ENCODE assay signal across 14 cellular contexts in genomic region chr7:67589178-67589577, GRCh38.
A peak's percentile ranks its signal among the peaks of the same experiment; 100 is the strongest.
DNase-seq lines count a peak whose midpoint lies in the region; ATAC-seq and TF ChIP-seq lines count a peak whose summit lies in the region.
"Had no signal": no experiment of that assay in that cellular context is flagged by ENCODE, and none has a peak within 500 bp of the region (broad histone marks: within the 10 kb centered on the region; RNA-seq: fewer than 3 reads in every experiment).

No MANE protein-coding gene starts in this region.

- intact Hi-C loops in cardiac septum (cut with DNase I): no loop called here
- intact Hi-C loops in left ventricle myocardium inferior (cut with micrococcal nuclease): no loop called here
- intact Hi-C loops in head of caudate nucleus (cut with DNase I): no loop called here

- no peaks in the 10 kb centered on the region for H3K36me3 ChIP-seq in left ventricle myocardium inferior
- H3K36me3 ChIP-seq: BE2C had no signal

- peaks cover 51% of the 10 kb centered on the region for H3K9me3 ChIP-seq in left ventricle myocardium inferior (replicated peaks)
- H3K9me3 ChIP-seq: BE2C had no signal

- H3K27ac ChIP-seq in left ventricle myocardium inferior (replicated peaks): no peak overlapping the region
- H3K27ac ChIP-seq: C4-2B had no signal

- ATAC-seq in HG03520 (IDR thresholded peaks at IDR 0.05; ENCODE audit: unreplicated experiment): no peak
- ATAC-seq: GM12878, HCT116 had no signal

- peak; percentile 24 for DNase-seq in cardiac septum (ENCODE audit: low spot score)
- no peak for DNase-seq in left ventricle myocardium inferior
- DNase-seq in NCI-H524 treated with DMSO at 0.1 percent for 48 hours (lab: John Stamatoyannopoulos, UW): peak; percentile 81
- DNase-seq in head of caudate nucleus: peak in 28 of 42 donors; percentile 1 to 62 (median 22)
- DNase-seq in SW 1271 (lab: John Stamatoyannopoulos, UW): no peak
- no peak for DNase-seq in activated gamma-delta T cell (lab: John Stamatoyannopoulos, UW)
- DNase-seq: BE2C; CD4-positive, alpha-beta memory T cell; DMS53; IMR-90 had no signal

- H3K4me3 ChIP-seq in left ventricle myocardium inferior: no peak overlapping the region
- H3K4me3 ChIP-seq: GM12878 had no signal

- no peaks in the 10 kb centered on the region for H3K4me1 ChIP-seq in left ventricle myocardium inferior
- H3K4me1 ChIP-seq: BE2C had no signal

- H3K27me3 ChIP-seq in left ventricle myocardium inferior (ENCODE audit: low read depth): peaks cover 18% of the 10 kb centered on the region

- TF ChIP-seq CTCF in left ventricle myocardium inferior (IDR thresholded peaks at IDR 0.05; ENCODE audit: borderline replicate concordance): no peak

Comparison
In these comparisons a context has a peak if more than half of its experiments do, and no peak if none do; other contexts are left out.
1. DNase-seq: peak in cardiac septum (single experiment), NCI-H524 treated with DMSO at 0.1 percent for 48 hours (single experiment) and head of caudate nucleus (28 of 42); none in left ventricle myocardium inferior (single experiment), SW 1271 (0 of 2) and activated gamma-delta T cell (single experiment).